1 cellular context compared by ENCODE assay signal in the genomic region with DNA sequence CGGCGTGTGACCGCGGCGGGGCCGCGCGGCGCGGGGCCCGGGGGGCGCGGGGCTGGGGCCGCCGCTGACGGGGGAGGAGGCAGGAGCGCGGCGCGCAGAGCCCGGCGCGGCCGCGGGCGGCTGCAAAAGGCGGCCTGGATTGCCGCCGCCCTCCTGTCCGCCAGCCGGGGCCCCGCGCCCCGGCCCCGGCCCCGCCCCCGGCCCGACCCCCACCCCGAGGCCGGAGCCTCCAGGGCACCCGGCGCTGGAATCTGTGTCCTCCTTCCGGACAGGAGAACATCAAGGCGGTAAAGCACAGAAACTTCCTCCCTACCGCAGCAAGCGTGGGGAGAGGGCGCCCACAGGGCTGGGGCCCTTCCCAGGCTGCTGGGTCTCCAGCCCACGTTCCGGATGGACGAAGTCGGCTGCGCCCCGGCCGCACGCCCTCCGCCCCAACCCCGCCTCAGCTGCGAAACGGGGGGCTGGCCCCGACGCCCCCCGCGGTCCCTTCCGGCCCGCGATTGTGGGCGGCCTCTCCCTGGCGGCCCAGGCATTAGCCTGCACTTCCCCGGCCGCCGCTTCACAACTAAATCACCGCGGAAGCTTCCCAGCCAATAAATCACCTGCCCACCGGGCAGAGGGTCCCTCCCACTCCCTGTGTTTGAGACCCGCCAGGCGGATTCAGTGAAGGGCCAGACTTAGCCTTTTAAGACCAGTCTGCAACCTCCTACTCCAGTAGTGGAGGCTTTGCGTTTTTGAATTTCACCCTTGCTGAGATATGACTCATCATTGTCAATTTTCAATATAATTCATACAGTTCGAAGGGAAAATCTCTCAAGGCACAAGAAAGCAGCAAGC.
TF ChIP-seq lines count a peak whose summit lies in the region.

No MANE protein-coding gene starts in this region.

TF ChIP-seq in HepG2, 621 proteins besides CTCF, POLR2A, EP300 and RAD21 (continued from another document and continues in another):
- TF ChIP-seq, protein P1, sequence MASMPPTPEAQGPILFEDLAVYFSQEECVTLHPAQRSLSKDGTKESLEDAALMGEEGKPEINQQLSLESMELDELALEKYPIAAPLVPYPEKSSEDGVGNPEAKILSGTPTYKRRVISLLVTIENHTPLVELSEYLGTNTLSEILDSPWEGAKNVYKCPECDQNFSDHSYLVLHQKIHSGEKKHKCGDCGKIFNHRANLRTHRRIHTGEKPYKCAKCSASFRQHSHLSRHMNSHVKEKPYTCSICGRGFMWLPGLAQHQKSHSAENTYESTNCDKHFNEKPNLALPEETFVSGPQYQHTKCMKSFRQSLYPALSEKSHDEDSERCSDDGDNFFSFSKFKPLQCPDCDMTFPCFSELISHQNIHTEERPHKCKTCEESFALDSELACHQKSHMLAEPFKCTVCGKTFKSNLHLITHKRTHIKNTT (CRISPR knock-in tag; IDR thresholded peaks at IDR 0.05): no peak
- TF ChIP-seq ZSCAN31 (CRISPR knock-in tag; IDR thresholded peaks at IDR 0.05; ENCODE audit: low read depth) (0 out of 2 replicates have a peak, but pooled peaks have one; percentile 64), ETV5 (CRISPR knock-in tag; IDR thresholded peaks at IDR 0.05; ENCODE audit: borderline replicate concordance) (0 out of 2 replicates have a peak, but pooled peaks have one; percentile 65), ZBTB8A (CRISPR knock-in tag; IDR thresholded peaks at IDR 0.05; ENCODE audit: borderline replicate concordance, low read depth) (no peak), MIER2 (CRISPR knock-in tag; IDR thresholded peaks at IDR 0.05) (no peak), TSC22D2 (CRISPR knock-in tag; IDR thresholded peaks at IDR 0.05; ENCODE audit: borderline replicate concordance) (no peak), ZNF607 (CRISPR knock-in tag; IDR thresholded peaks at IDR 0.05; ENCODE audit: borderline replicate concordance) (no peak), ZNF274 (CRISPR knock-in tag; IDR thresholded peaks at IDR 0.05) (peak; percentile 38; the same call in 1 of the 2 replicates), HNRNPK (IDR thresholded peaks at IDR 0.05; ENCODE audit: low read depth, low read length, poor library complexity, severe bottlenecking) (no peak), NR1H2 (CRISPR knock-in tag; IDR thresholded peaks at IDR 0.05; ENCODE audit: borderline replicate concordance, low read depth) (no peak), HOXA5 (CRISPR knock-in tag; IDR thresholded peaks at IDR 0.05) (peak; percentile 89), ZNF614 (CRISPR knock-in tag; IDR thresholded peaks at IDR 0.05; ENCODE audit: borderline replicate concordance) (0 out of 2 replicates have a peak, but pooled peaks have one; percentile 72), SMAD3 (CRISPR knock-in tag; IDR thresholded peaks at IDR 0.05) (no peak), ZNF543 (CRISPR knock-in tag; IDR thresholded peaks at IDR 0.05) (peak; percentile 83; the same call in 1 of the 2 replicates), ATF7-NPFF (CRISPR knock-in tag; IDR thresholded peaks at IDR 0.05; ENCODE audit: low read depth) (no peak), MED1 (CRISPR knock-in tag; IDR thresholded peaks at IDR 0.05) (peak; percentile 21; the same call in 1 of the 2 replicates), MED13 (CRISPR knock-in tag; IDR thresholded peaks at IDR 0.05) (no peak), NCOA1 (CRISPR knock-in tag; IDR thresholded peaks at IDR 0.05) (no peak), ZFY (CRISPR knock-in tag; IDR thresholded peaks at IDR 0.05) (peak; percentile 59), GZF1 (CRISPR knock-in tag; IDR thresholded peaks at IDR 0.05) (no peak)
- TF ChIP-seq, protein P2, sequence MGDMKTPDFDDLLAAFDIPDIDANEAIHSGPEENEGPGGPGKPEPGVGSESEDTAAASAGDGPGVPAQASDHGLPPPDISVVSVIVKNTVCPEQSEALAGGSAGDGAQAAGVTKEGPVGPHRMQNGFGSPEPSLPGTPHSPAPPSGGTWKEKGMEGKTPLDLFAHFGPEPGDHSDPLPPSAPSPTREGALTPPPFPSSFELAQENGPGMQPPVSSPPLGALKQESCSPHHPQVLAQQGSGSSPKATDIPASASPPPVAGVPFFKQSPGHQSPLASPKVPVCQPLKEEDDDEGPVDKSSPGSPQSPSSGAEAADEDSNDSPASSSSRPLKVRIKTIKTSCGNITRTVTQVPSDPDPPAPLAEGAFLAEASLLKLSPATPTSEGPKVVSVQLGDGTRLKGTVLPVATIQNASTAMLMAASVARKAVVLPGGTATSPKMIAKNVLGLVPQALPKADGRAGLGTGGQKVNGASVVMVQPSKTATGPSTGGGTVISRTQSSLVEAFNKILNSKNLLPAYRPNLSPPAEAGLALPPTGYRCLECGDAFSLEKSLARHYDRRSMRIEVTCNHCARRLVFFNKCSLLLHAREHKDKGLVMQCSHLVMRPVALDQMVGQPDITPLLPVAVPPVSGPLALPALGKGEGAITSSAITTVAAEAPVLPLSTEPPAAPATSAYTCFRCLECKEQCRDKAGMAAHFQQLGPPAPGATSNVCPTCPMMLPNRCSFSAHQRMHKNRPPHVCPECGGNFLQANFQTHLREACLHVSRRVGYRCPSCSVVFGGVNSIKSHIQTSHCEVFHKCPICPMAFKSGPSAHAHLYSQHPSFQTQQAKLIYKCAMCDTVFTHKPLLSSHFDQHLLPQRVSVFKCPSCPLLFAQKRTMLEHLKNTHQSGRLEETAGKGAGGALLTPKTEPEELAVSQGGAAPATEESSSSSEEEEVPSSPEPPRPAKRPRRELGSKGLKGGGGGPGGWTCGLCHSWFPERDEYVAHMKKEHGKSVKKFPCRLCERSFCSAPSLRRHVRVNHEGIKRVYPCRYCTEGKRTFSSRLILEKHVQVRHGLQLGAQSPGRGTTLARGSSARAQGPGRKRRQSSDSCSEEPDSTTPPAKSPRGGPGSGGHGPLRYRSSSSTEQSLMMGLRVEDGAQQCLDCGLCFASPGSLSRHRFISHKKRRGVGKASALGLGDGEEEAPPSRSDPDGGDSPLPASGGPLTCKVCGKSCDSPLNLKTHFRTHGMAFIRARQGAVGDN (CRISPR knock-in tag; IDR thresholded peaks at IDR 0.05): peak; percentile 79
- TF ChIP-seq, protein P3, sequence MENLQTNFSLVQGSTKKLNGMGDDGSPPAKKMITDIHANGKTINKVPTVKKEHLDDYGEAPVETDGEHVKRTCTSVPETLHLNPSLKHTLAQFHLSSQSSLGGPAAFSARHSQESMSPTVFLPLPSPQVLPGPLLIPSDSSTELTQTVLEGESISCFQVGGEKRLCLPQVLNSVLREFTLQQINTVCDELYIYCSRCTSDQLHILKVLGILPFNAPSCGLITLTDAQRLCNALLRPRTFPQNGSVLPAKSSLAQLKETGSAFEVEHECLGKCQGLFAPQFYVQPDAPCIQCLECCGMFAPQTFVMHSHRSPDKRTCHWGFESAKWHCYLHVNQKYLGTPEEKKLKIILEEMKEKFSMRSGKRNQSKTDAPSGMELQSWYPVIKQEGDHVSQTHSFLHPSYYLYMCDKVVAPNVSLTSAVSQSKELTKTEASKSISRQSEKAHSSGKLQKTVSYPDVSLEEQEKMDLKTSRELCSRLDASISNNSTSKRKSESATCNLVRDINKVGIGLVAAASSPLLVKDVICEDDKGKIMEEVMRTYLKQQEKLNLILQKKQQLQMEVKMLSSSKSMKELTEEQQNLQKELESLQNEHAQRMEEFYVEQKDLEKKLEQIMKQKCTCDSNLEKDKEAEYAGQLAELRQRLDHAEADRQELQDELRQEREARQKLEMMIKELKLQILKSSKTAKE (CRISPR knock-in tag; IDR thresholded peaks at IDR 0.05; ENCODE audit: borderline replicate concordance): no peak
- TF ChIP-seq, protein P4, sequence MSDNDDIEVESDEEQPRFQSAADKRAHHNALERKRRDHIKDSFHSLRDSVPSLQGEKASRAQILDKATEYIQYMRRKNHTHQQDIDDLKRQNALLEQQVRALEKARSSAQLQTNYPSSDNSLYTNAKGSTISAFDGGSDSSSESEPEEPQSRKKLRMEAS (IDR thresholded peaks at IDR 0.05): peak; percentile 49
- TF ChIP-seq, protein P5, sequence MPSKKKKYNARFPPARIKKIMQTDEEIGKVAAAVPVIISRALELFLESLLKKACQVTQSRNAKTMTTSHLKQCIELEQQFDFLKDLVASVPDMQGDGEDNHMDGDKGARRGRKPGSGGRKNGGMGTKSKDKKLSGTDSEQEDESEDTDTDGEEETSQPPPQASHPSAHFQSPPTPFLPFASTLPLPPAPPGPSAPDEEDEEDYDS (CRISPR knock-in tag; IDR thresholded peaks at IDR 0.05): no peak
- TF ChIP-seq, protein P6, sequence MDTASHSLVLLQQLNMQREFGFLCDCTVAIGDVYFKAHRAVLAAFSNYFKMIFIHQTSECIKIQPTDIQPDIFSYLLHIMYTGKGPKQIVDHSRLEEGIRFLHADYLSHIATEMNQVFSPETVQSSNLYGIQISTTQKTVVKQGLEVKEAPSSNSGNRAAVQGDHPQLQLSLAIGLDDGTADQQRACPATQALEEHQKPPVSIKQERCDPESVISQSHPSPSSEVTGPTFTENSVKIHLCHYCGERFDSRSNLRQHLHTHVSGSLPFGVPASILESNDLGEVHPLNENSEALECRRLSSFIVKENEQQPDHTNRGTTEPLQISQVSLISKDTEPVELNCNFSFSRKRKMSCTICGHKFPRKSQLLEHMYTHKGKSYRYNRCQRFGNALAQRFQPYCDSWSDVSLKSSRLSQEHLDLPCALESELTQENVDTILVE (CRISPR knock-in tag; IDR thresholded peaks at IDR 0.05): peak; percentile 38; the same call in 1 of the 2 replicates
- TF ChIP-seq, protein P7, sequence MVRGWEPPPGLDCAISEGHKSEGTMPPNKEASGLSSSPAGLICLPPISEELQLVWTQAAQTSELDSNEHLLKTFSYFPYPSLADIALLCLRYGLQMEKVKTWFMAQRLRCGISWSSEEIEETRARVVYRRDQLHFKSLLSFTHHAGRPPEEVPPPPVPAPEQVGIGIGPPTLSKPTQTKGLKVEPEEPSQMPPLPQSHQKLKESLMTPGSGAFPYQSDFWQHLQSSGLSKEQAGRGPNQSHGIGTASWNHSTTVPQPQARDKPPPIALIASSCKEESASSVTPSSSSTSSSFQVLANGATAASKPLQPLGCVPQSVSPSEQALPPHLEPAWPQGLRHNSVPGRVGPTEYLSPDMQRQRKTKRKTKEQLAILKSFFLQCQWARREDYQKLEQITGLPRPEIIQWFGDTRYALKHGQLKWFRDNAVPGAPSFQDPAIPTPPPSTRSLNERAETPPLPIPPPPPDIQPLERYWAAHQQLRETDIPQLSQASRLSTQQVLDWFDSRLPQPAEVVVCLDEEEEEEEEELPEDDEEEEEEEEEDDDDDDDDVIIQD (CRISPR knock-in tag; IDR thresholded peaks at IDR 0.05; ENCODE audit: low read depth): no peak
- TF ChIP-seq, protein P8, sequence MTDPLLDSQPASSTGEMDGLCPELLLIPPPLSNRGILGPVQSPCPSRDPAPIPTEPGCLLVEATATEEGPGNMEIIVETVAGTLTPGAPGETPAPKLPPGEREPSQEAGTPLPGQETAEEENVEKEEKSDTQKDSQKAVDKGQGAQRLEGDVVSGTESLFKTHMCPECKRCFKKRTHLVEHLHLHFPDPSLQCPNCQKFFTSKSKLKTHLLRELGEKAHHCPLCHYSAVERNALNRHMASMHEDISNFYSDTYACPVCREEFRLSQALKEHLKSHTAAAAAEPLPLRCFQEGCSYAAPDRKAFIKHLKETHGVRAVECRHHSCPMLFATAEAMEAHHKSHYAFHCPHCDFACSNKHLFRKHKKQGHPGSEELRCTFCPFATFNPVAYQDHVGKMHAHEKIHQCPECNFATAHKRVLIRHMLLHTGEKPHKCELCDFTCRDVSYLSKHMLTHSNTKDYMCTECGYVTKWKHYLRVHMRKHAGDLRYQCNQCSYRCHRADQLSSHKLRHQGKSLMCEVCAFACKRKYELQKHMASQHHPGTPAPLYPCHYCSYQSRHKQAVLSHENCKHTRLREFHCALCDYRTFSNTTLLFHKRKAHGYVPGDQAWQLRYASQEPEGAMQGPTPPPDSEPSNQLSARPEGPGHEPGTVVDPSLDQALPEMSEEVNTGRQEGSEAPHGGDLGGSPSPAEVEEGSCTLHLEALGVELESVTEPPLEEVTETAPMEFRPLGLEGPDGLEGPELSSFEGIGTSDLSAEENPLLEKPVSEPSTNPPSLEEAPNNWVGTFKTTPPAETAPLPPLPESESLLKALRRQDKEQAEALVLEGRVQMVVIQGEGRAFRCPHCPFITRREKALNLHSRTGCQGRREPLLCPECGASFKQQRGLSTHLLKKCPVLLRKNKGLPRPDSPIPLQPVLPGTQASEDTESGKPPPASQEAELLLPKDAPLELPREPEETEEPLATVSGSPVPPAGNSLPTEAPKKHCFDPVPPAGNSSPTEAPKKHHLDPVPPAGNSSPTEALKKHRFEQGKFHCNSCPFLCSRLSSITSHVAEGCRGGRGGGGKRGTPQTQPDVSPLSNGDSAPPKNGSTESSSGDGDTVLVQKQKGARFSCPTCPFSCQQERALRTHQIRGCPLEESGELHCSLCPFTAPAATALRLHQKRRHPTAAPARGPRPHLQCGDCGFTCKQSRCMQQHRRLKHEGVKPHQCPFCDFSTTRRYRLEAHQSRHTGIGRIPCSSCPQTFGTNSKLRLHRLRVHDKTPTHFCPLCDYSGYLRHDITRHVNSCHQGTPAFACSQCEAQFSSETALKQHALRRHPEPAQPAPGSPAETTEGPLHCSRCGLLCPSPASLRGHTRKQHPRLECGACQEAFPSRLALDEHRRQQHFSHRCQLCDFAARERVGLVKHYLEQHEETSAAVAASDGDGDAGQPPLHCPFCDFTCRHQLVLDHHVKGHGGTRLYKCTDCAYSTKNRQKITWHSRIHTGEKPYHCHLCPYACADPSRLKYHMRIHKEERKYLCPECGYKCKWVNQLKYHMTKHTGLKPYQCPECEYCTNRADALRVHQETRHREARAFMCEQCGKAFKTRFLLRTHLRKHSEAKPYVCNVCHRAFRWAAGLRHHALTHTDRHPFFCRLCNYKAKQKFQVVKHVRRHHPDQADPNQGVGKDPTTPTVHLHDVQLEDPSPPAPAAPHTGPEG (CRISPR knock-in tag; IDR thresholded peaks at IDR 0.05): peak; percentile 70
- TF ChIP-seq, protein P9, sequence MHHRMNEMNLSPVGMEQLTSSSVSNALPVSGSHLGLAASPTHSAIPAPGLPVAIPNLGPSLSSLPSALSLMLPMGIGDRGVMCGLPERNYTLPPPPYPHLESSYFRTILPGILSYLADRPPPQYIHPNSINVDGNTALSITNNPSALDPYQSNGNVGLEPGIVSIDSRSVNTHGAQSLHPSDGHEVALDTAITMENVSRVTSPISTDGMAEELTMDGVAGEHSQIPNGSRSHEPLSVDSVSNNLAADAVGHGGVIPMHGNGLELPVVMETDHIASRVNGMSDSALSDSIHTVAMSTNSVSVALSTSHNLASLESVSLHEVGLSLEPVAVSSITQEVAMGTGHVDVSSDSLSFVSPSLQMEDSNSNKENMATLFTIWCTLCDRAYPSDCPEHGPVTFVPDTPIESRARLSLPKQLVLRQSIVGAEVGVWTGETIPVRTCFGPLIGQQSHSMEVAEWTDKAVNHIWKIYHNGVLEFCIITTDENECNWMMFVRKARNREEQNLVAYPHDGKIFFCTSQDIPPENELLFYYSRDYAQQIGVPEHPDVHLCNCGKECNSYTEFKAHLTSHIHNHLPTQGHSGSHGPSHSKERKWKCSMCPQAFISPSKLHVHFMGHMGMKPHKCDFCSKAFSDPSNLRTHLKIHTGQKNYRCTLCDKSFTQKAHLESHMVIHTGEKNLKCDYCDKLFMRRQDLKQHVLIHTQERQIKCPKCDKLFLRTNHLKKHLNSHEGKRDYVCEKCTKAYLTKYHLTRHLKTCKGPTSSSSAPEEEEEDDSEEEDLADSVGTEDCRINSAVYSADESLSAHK (CRISPR knock-in tag; IDR thresholded peaks at IDR 0.05; ENCODE audit: borderline replicate concordance): no peak
